In the genomic region with DNA sequence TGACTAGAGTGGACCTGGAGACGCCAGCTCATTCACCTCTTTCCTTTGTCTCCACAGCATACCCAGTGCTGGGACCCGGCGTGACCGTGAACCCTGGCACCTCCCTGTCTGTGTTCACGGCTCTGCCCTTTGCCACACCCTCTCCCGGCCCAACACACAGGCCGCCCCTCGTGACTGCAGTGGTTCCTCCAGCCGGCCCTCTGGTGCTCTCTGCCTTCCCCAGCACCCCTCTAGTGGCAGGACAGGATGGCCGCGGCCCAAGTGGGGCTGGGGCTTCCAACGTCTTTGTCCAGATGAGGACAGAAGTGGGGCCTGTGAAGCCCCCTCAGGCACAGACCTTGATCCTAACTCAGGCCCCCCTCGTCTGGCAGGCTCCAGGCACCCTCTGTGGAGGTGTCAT, we compare ENCODE assay signal across 8 cellular contexts. TPM values are rescaled to one million over a fixed set of nuclear protein-coding genes. Genes with fewer than 3 reads are reported as not detected.
DNase-seq lines count a peak whose midpoint lies in the region; ATAC-seq and TF ChIP-seq lines count a peak whose summit lies in the region.
"Not testable (repeated sequence)": the region's sequence is repeated elsewhere in the genome, so short reads cannot be mapped to it uniquely, and the experiment has no call there.
"Had no signal": no experiment of that assay in that cellular context is flagged by ENCODE, and none has a peak within 500 bp of the region (broad histone marks: within the 10 kb centered on the region; RNA-seq: fewer than 3 reads in every experiment).

No MANE protein-coding gene starts in this region.

- H3K9me2 ChIP-seq in Karpas-422 (replicated peaks; ENCODE audit: insufficient read depth, low read length), result not testable (repeated sequence)

- not testable (repeated sequence) for H3K79me2 ChIP-seq in Karpas-422 (ENCODE audit: low read length); neural progenitor cell (ENCODE audit: low read depth)

- not testable (repeated sequence) for H3K27me3 Mint-ChIP-seq in WTC11 (ENCODE audit: low read depth); neural progenitor cell (ENCODE audit: insufficient read depth, low read depth); stimulated activated memory B cell treated with anti-CD40 and anti-IgM and Interleukin-4, amounts not matched to agents 10 μg/mL and 1 μg/mL and 100 μg/mL, for 72 hours

- H3K4me3 ChIP-seq in Karpas-422 (ENCODE audit: low read length); neural progenitor cell: not testable (repeated sequence)

- H3K36me3 ChIP-seq in Karpas-422 (ENCODE audit: insufficient read depth, low read length); neural progenitor cell: not testable (repeated sequence)

- not testable (repeated sequence) for H3K4me2 ChIP-seq in Karpas-422 (ENCODE audit: low read depth, low read length, poor library complexity, severe bottlenecking); neural progenitor cell

- H3K9ac ChIP-seq in Karpas-422 (ENCODE audit: low read length); neural progenitor cell: not testable (repeated sequence)

- not testable (repeated sequence) for H3K4me1 ChIP-seq in Karpas-422 (ENCODE audit: low read length); neural progenitor cell

- H3K4me1 Mint-ChIP-seq in WTC11, result peaks cover 13% of the 10 kb centered on the region
- not testable (repeated sequence) for H3K4me1 Mint-ChIP-seq in neural progenitor cell; stimulated activated memory B cell treated with anti-CD40 and anti-IgM and Interleukin-4, amounts not matched to agents 10 μg/mL and 1 μg/mL and 100 μg/mL, for 72 hours

- H3K9me3 Mint-ChIP-seq in WTC11; neural progenitor cell; stimulated activated memory B cell treated with anti-CD40 and anti-IgM and Interleukin-4, amounts not matched to agents 10 μg/mL and 1 μg/mL and 100 μg/mL, for 72 hours: not testable (repeated sequence)

- not testable (repeated sequence) for H3K36me3 Mint-ChIP-seq in WTC11; neural progenitor cell; stimulated activated memory B cell treated with anti-CD40 and anti-IgM and Interleukin-4, amounts not matched to agents 10 μg/mL and 1 μg/mL and 100 μg/mL, for 72 hours

- not testable (repeated sequence) for H2AFZ ChIP-seq in Karpas-422 (ENCODE audit: low read length); neural progenitor cell (replicated peaks)

- CTCF ChIA-PET in WTC11 (lab: Charles Lee), result not testable (repeated sequence)

- H3K27me3 ChIP-seq in Karpas-422 (ENCODE audit: low read length); neural progenitor cell: not testable (repeated sequence)

- not testable (repeated sequence) for H3K4me3 Mint-ChIP-seq in WTC11, neural progenitor cell
- peak overlapping the region; percentile 21 for H3K4me3 Mint-ChIP-seq in stimulated activated memory B cell treated with anti-CD40 and anti-IgM and Interleukin-4, amounts not matched to agents 10 μg/mL and 1 μg/mL and 100 μg/mL, for 72 hours

- H3F3A ChIP-seq in neural progenitor cell (ENCODE audit: low read depth), result not testable (repeated sequence)

- intact Hi-C loops in left colon (cut with DNase I, micrococcal nuclease), result not testable (repeated sequence)

- peak; percentile 89 for ATAC-seq in WTC11
- ATAC-seq in esophagus mucosa, result peak; percentile 36
- ATAC-seq in left colon, result peak; percentile 58
- ATAC-seq in stimulated activated memory B cell treated with anti-CD40 and anti-IgM and Interleukin-4, amounts not matched to agents 10 μg/mL and 1 μg/mL and 100 μg/mL, for 72 hours, result not testable (repeated sequence)

- not testable (repeated sequence) for H3K9me3 ChIP-seq in Karpas-422 (ENCODE audit: low read length); neural progenitor cell (ENCODE audit: low read depth)

- H4K20me1 ChIP-seq in Karpas-422 (ENCODE audit: insufficient read depth, low read depth, low read length); neural progenitor cell (ENCODE audit: low read depth): not testable (repeated sequence)

- DNase-seq in ELF-1 (ENCODE audit: low read depth, low spot score) (peak; percentile 18), Karpas-422 (peak; percentile 37), WTC11 (ENCODE audit: low spot score) (peak; percentile 54), neural progenitor cell (ENCODE audit: low spot score) (peak; percentile 2)
- not testable (repeated sequence) for DNase-seq in left colon

- not testable (repeated sequence) for H3K27ac ChIP-seq in Karpas-422 (ENCODE audit: low read length); neural progenitor cell

- not testable (repeated sequence) for H3K27ac Mint-ChIP-seq in WTC11; neural progenitor cell; stimulated activated memory B cell treated with anti-CD40 and anti-IgM and Interleukin-4, amounts not matched to agents 10 μg/mL and 1 μg/mL and 100 μg/mL, for 72 hours

- TF ChIP-seq CTCF in WTC11 (IDR thresholded peaks at IDR 0.05); neural progenitor cell (IDR thresholded peaks at IDR 0.05): not testable (repeated sequence)

- POLR2A ChIA-PET in WTC11 (lab: Charles Lee), result not testable (repeated sequence)

RNA-seq across cellular contexts. Expression of gene NUTM2G, which starts 3.0 kb away (rescaled TPM):
- not detected in 2 replicates for total RNA-seq in Karpas-422 (2014; rRNA removed; shearing (Covaris generic); ENCODE audit: low replicate concordance)
- total RNA-seq in WTC11 (2021) (0.14 to 0.50 TPM (median 0.27 TPM) in 3 replicates), esophagus mucosa (not detected), left colon (not detected), neural progenitor cell (ENCODE audit: low replicate concordance) (not detected in 2 replicates)
- total RNA-seq: CD4-positive, CD25-positive, alpha-beta regulatory T cell had no signal
